9 cellular contexts compared by ENCODE assay signal in the genomic region with DNA sequence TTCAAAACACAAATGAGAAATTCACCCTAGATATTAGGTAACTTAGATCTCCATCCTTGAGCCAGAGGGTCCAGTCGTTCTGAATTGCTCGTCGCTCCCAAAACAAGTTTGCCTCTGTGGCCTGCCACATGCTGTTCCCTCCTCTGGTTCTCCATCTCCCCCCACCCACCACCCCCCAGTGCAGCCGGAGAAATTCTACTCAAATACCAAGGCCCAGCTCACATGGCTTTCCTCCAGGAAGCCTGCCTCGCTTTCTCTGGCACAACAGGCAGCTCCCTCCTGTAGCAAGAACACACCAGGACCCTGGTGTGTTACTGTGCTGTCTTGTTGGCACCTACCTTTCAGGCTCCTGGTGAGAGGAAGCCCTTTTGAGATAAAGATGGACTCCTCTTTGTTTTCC. TPM values are rescaled to one million over a fixed set of nuclear protein-coding genes. Genes with fewer than 3 reads are reported as not detected.
"Had no signal": no experiment of that assay in that cellular context is flagged by ENCODE, and none has a peak within 500 bp of the region (broad histone marks: within the 10 kb centered on the region; RNA-seq: fewer than 3 reads in every experiment).

No MANE protein-coding gene starts in this region.

- H3K36me3 ChIP-seq: HAP-1 had no signal

- H2AFZ ChIP-seq: GM23248 had no signal

- H3K4me3 ChIP-seq: GM23248, HAP-1, K562 had no signal

- ATAC-seq: HCT116, K562 had no signal

- H3K9me3 ChIP-seq: HAP-1 had no signal

- H3K9ac ChIP-seq: GM23248 had no signal

- H3K27ac ChIP-seq: GM23248 had no signal

- DNase-seq: GM23248, GOT3, H7, HFFc6, IMR-90 had no signal

- H3K4me1 ChIP-seq: HAP-1 had no signal

RNA-seq across cellular contexts. Expression of a gene that starts 52.7 kb away (rescaled TPM):
- total RNA-seq: HFFc6, HT-29, K562 had no signal
- polyA plus RNA-seq: K562 had no signal
